Comparison of ENCODE assay signal across 18 cellular contexts in genomic region chr5:153937661-153938060, GRCh38.
A peak's percentile ranks its signal among the peaks of the same experiment; 100 is the strongest.
DNase-seq lines count a peak whose midpoint lies in the region; ATAC-seq, FAIRE-seq and TF ChIP-seq lines count a peak whose summit lies in the region.
"Had no signal": no experiment of that assay in that cellular context is flagged by ENCODE, and none has a peak within 500 bp of the region (broad histone marks: within the 10 kb centered on the region; RNA-seq: fewer than 3 reads in every experiment).

No MANE protein-coding gene starts in this region.

- no peak for FAIRE-seq in GM12892 (lab: Jason Lieb, UNC)
- FAIRE-seq: GM19239 had no signal

- no peak overlapping the region for H3K4ac ChIP-seq in IMR-90 (ENCODE audit: low read depth, low read length)

- H3K79me1 ChIP-seq in IMR-90 (ENCODE audit: low read depth in 1 of 2, low read length in 2 of 2) = no peaks in the 10 kb centered on the region

- CTCF ChIA-PET in IMR-90 (lab: Yijun Ruan, JAX) = no interaction called here

- no peak overlapping the region for H2AK5ac ChIP-seq in IMR-90 (ENCODE audit: low read depth, low read length)

- no peak overlapping the region for H2AK9ac ChIP-seq in IMR-90 (replicated peaks; ENCODE audit: low read depth, low read length, poor library complexity)

- H3K4me3 ChIP-seq in AG10803 (ENCODE audit: low read length) (no peak overlapping the region), IMR-90 (ENCODE audit: insufficient read depth, low read depth, low read length) (no peak overlapping the region), skeletal muscle satellite cell (ENCODE audit: low read length) (no peak overlapping the region)
- H3K4me3 ChIP-seq: BLaER1 had no signal

- H4K5ac ChIP-seq in IMR-90 (ENCODE audit: low read depth, low read length) = no peak overlapping the region

- no peak overlapping the region for H2BK5ac ChIP-seq in IMR-90 (ENCODE audit: low read depth, low read length, poor library complexity, severe bottlenecking)

- no peak overlapping the region for H3K9ac ChIP-seq in IMR-90 (ENCODE audit: low read depth, low read length)
- H3K9ac ChIP-seq in skeletal muscle satellite cell (ENCODE audit: low read depth, low read length) = no peak overlapping the region
- H3K9ac ChIP-seq: BLaER1 had no signal

- H3K4me2 ChIP-seq in IMR-90 (ENCODE audit: low read depth, low read length) (no peak overlapping the region), skeletal muscle satellite cell (ENCODE audit: low read length) (peak overlapping the region; percentile 50)
- H3K4me2 ChIP-seq: BLaER1 had no signal

- H2BK20ac ChIP-seq in IMR-90 (ENCODE audit: low read depth, low read length) = no peak overlapping the region

- no peak for TF ChIP-seq CTCF in AG10803 (conservative IDR thresholded peaks at IDR 0.05; ENCODE audit: low read length)
- no peak for TF ChIP-seq CTCF in IMR-90 (conservative IDR thresholded peaks at IDR 0.05; ENCODE audit: low read depth, low read length)

- WGBS in IMR-90 (ENCODE audit: extremely low coverage in 2 of 2, insufficient read length in 1 of 2), 2 experiments = no CpG with 5 or more reads among the region's 2 CpGs

- H4K20me1 ChIP-seq in IMR-90 (ENCODE audit: insufficient read depth, low read length) = no peaks in the 10 kb centered on the region
- H4K20me1 ChIP-seq: BLaER1 had no signal

- no peaks in the 10 kb centered on the region for H3K36me3 ChIP-seq in IMR-90 (ENCODE audit: control insufficient read depth, insufficient read depth, low read length)
- H3K36me3 ChIP-seq in skeletal muscle satellite cell (ENCODE audit: insufficient read depth, low read length) = no peaks in the 10 kb centered on the region
- H3K36me3 ChIP-seq: BLaER1 had no signal

- ATAC-seq in IMR-90 (ENCODE audit: low read depth) (no peak), HG03097 (IDR thresholded peaks at IDR 0.05; ENCODE audit: low FRiP score, unreplicated experiment) (no peak)

- no peak for TF ChIP-seq POLR2A in IMR-90 (IDR thresholded peaks at IDR 0.05; ENCODE audit: low read depth, low read length)
- no peak for TF ChIP-seq POLR2A in GM12892 (IDR thresholded peaks at IDR 0.05; ENCODE audit: low read depth, low read length)

- peaks cover 23% of the 10 kb centered on the region for H3K9me3 ChIP-seq in IMR-90 (ENCODE audit: control insufficient read depth, insufficient read depth, low read length)
- H3K9me3 ChIP-seq in skeletal muscle satellite cell (replicated peaks; ENCODE audit: low read length) = peaks cover 22% of the 10 kb centered on the region

- H3K4me1 ChIP-seq in IMR-90 (ENCODE audit: control insufficient read depth, insufficient read depth, low read length) (no peaks in the 10 kb centered on the region), skeletal muscle satellite cell (ENCODE audit: control insufficient read depth, insufficient read depth, low read length) (peaks cover 17% of the 10 kb centered on the region)
- H3K4me1 ChIP-seq: BLaER1, Caco-2 had no signal

- no peak overlapping the region for H3K14ac ChIP-seq in IMR-90 (replicated peaks; ENCODE audit: low read depth, low read length)

- H3K56ac ChIP-seq in IMR-90 (ENCODE audit: extremely low read depth, insufficient read depth, low read length) = no peak overlapping the region

- in situ Hi-C loops in IMR-90 (cut with MboI; ENCODE audit: low sequenced_read_pairs) = no loop called here

- DNase-seq in AG10803 (ENCODE audit: low read depth) = peak; percentile 61
- no peak for DNase-seq in IMR-90
- peak; percentile 25 for DNase-seq in glomerular visceral epithelial cell (ENCODE audit: extremely low spot score)
- no peak for DNase-seq in GM12892 (ENCODE audit: insufficient read length)
- DNase-seq in HuH-7.5 (ENCODE audit: low spot score) = no peak
- DNase-seq: AML-193; Caco-2; CD8-positive, alpha-beta memory T cell; DND-41; GDM1; H7; KG1 had no signal

- no TSS peak for BruUV-seq in IMR-90 (replicated peaks; lab: Mats Ljungman, UMichigan)

- H3K27ac ChIP-seq in IMR-90 (ENCODE audit: insufficient read depth, low read length) = no peak overlapping the region
- H3K27ac ChIP-seq: 22Rv1, BLaER1, HL-60 had no signal

- H3K27me3 ChIP-seq in IMR-90 (ENCODE audit: control insufficient read depth, insufficient read depth, low read length) (no peaks in the 10 kb centered on the region), skeletal muscle satellite cell (ENCODE audit: control insufficient read depth, insufficient read depth, low read length) (no peaks in the 10 kb centered on the region)
- H3K27me3 ChIP-seq: BLaER1 had no signal

- H2BK120ac ChIP-seq in IMR-90 (ENCODE audit: low read depth, low read length) = 0 out of 2 replicates have a peak overlapping the region, but pooled peaks have one; percentile 4

- H3K18ac ChIP-seq in IMR-90 (ENCODE audit: low read depth, low read length) = no peak overlapping the region

- dilution Hi-C loops in IMR-90 (cut with HindIII; ENCODE audit: low sequenced_read_pairs, unreplicated experiment) = no loop called here

- H4K91ac ChIP-seq in IMR-90 (ENCODE audit: insufficient read depth, low read depth, low read length) = no peak overlapping the region

- TF ChIP-seq RAD21 in IMR-90 (IDR thresholded peaks at IDR 0.05; ENCODE audit: low read length) = no peak

- POLR2A ChIA-PET in IMR-90 (lab: Charles Lee; ENCODE audit: unreplicated experiment) = no interaction called here

- H2BK15ac ChIP-seq in IMR-90 (ENCODE audit: low read depth, low read length) = no peak overlapping the region

- H3K9me1 ChIP-seq in IMR-90 (ENCODE audit: insufficient read depth, low read length) = no peaks in the 10 kb centered on the region

- H2AFZ ChIP-seq in IMR-90 (replicated peaks; ENCODE audit: low read length, poor library complexity) = no peak overlapping the region

- H3K23ac ChIP-seq in IMR-90 (ENCODE audit: low read depth, low read length) = no peak overlapping the region

- no peak overlapping the region for H4K8ac ChIP-seq in IMR-90 (ENCODE audit: low read depth in 2 of 2, low read length in 2 of 2)

- intact Hi-C loops in IMR-90 (cut with micrococcal nuclease) = no loop called here

TF ChIP-seq in IMR-90, 13 proteins besides CTCF, POLR2A, EP300 and RAD21:
- no peak for TF ChIP-seq MAZ (IDR thresholded peaks at IDR 0.05; ENCODE audit: borderline replicate concordance, low read depth, low read length)
- TF ChIP-seq MXI1 (IDR thresholded peaks at IDR 0.05; ENCODE audit: borderline replicate concordance, low read depth, low read length) = no peak
- no peak for TF ChIP-seq FOS (IDR thresholded peaks at IDR 0.05; ENCODE audit: low read depth, low read length)
- no peak for TF ChIP-seq RCOR1 (IDR thresholded peaks at IDR 0.05; ENCODE audit: insufficient replicate concordance, low read length)
- no peak for TF ChIP-seq CHD1 (IDR thresholded peaks at IDR 0.05; ENCODE audit: low read depth, low read length)

Comparison
In these comparisons a context has a peak if more than half of its experiments do, and no peak if none do; other contexts are left out.
1. DNase-seq: peak in AG10803 (single experiment) and glomerular visceral epithelial cell (single experiment); none in IMR-90 (single experiment), GM12892 (single experiment) and HuH-7.5 (single experiment).